15 cellular contexts compared by ENCODE assay signal in the genomic region with DNA sequence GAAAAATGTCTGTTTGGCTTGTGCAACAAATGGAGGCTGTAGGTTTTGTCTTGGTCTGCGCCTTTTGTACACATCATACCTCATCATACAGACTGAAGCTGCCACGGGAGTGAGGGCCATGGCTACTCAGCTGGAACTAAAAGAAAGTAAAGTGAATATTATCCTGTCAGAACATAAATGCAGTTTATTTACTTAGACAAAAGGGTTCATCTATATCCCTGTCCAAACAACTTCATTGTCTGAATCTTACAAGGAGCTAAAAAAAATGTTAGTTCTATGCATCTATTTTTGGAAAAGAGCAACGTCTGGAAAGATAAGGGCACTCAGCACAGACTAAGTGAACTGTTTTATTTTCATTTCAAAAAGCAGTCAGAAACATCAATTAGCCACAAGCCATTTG.
DNase-seq lines count a peak whose midpoint lies in the region; ATAC-seq, FAIRE-seq and TF ChIP-seq lines count a peak whose summit lies in the region.
"Had no signal": no experiment of that assay in that cellular context is flagged by ENCODE, and none has a peak within 500 bp of the region (broad histone marks: within the 10 kb centered on the region; RNA-seq: fewer than 3 reads in every experiment).

No MANE protein-coding gene starts in this region.

- H3K9me3 ChIP-seq in keratinocyte (ENCODE audit: control insufficient read depth, low read depth, low read length) = no peaks in the 10 kb centered on the region
- H3K9me3 ChIP-seq: esophagus squamous epithelium, heart right ventricle, uterus had no signal

- no peaks in the 10 kb centered on the region for H3K9me1 ChIP-seq in keratinocyte (ENCODE audit: control insufficient read depth, extremely low read depth, insufficient read depth, low read length)

- DNase-seq in DMS53 (lab: John Stamatoyannopoulos, UW) (peak; percentile 65), NCI-H1436 (lab: John Stamatoyannopoulos, UW) (peak; percentile 76), NCI-H774 (lab: John Stamatoyannopoulos, UW) (peak; percentile 87), keratinocyte (ENCODE audit: low read depth, low spot score) (no peak), occipital lobe (lab: John Stamatoyannopoulos, UW) (no peak), CD1c-positive myeloid dendritic cell (ENCODE audit: extremely low spot score) (no peak)
- DNase-seq: anterior cingulate cortex; esophagus squamous epithelium; heart right ventricle; islet precursor cell; stimulated activated naive CD8-positive, alpha-beta T cell treated with anti-CD3 and anti-CD28 coated beads, Interleukin-15, Interleukin-2, amounts not matched to agents 100 U/mL and 50 U/mL, for 24 hours; uterus had no signal

- no peak overlapping the region for H3K27ac ChIP-seq in keratinocyte (ENCODE audit: control insufficient read depth, insufficient read depth, low read length)
- H3K27ac ChIP-seq: esophagus squamous epithelium, heart right ventricle, uterus had no signal

- H3K79me2 ChIP-seq in keratinocyte (ENCODE audit: control insufficient read depth, insufficient read depth, low read length) = no peaks in the 10 kb centered on the region

- no peak overlapping the region for H3K4me2 ChIP-seq in keratinocyte (ENCODE audit: control insufficient read depth, extremely low read depth, insufficient read depth, low read depth, low read length)

- no peak for FAIRE-seq in keratinocyte (lab: Jason Lieb, UNC)
- FAIRE-seq: HepG2 had no signal

- H2AFZ ChIP-seq in keratinocyte (ENCODE audit: control insufficient read depth, low read length) = peak overlapping the region; percentile 17

- H3K27me3 ChIP-seq in keratinocyte (ENCODE audit: control insufficient read depth, extremely low read depth, insufficient read depth, low read length) = no peaks in the 10 kb centered on the region
- H3K27me3 ChIP-seq: esophagus squamous epithelium, heart right ventricle, uterus had no signal

- TF ChIP-seq CTCF in keratinocyte (optimal IDR thresholded peaks at IDR 0.05 in 1 of 3, IDR thresholded peaks at IDR 0.05 in 1 of 3, conservative IDR thresholded peaks at IDR 0.05 in 1 of 3; ENCODE audit: extremely low read depth in 1 of 3, insufficient read depth in 2 of 3, low read length in 3 of 3) = no peak

- H3K4me1 ChIP-seq in keratinocyte (ENCODE audit: control insufficient read depth, extremely low read depth, insufficient read depth, low read length) = no peaks in the 10 kb centered on the region
- H3K4me1 ChIP-seq: uterus had no signal

- H3K36me3 ChIP-seq in keratinocyte (ENCODE audit: control insufficient read depth in 2 of 2, extremely low read depth in 1 of 2, insufficient read depth in 2 of 2, low read length in 2 of 2) = no peaks in the 10 kb centered on the region
- H3K36me3 ChIP-seq: heart right ventricle, uterus had no signal

- no peak overlapping the region for H3K4me3 ChIP-seq in keratinocyte (ENCODE audit: control insufficient read depth in 2 of 3, extremely low read depth in 1 of 3, insufficient read depth in 2 of 3, low read depth in 1 of 3, low read length in 3 of 3)
- H3K4me3 ChIP-seq: esophagus squamous epithelium, heart right ventricle, uterus had no signal

- no peak overlapping the region for H3K9ac ChIP-seq in keratinocyte (ENCODE audit: control insufficient read depth, extremely low read depth, insufficient read depth, low read length)

- H4K20me1 ChIP-seq in keratinocyte (ENCODE audit: control insufficient read depth, extremely low read depth, insufficient read depth, low read length) = no peaks in the 10 kb centered on the region

- ATAC-seq in HG03135 (IDR thresholded peaks at IDR 0.05; ENCODE audit: unreplicated experiment) (no peak), GM21447 (IDR thresholded peaks at IDR 0.05; ENCODE audit: unreplicated experiment) (no peak)
- ATAC-seq: heart right ventricle; HepG2; stimulated activated naive CD8-positive, alpha-beta T cell treated with anti-CD3 and anti-CD28 coated beads, Interleukin-15, Interleukin-2, amounts not matched to agents 100 U/mL and 50 U/mL, for 24 hours had no signal

- dilution Hi-C loops in keratinocyte (cut with MboI; ENCODE audit: extremely low pct_ligation_motif_present, low sequenced_read_pairs) = no loop called here

Comparison
In these comparisons a context has a peak if more than half of its experiments do, and no peak if none do; other contexts are left out.
1. DNase-seq: peak in DMS53 (single experiment), NCI-H1436 (single experiment) and NCI-H774 (single experiment); none in keratinocyte (single experiment), occipital lobe (single experiment) and CD1c-positive myeloid dendritic cell (single experiment).